In genomic region chr13:35768551-35768950, GRCh38 we compare ENCODE assay signal across 19 cellular contexts.
A peak's percentile ranks its signal among the peaks of the same experiment; 100 is the strongest.
DNase-seq lines count a peak whose midpoint lies in the region; ATAC-seq and TF ChIP-seq lines count a peak whose summit lies in the region.
"Had no signal": no experiment of that assay in that cellular context is flagged by ENCODE, and none has a peak within 500 bp of the region (broad histone marks: within the 10 kb centered on the region; RNA-seq: fewer than 3 reads in every experiment).

No MANE protein-coding gene starts in this region.

- no peaks in the 10 kb centered on the region for H4K20me1 ChIP-seq in fibroblast of lung (ENCODE audit: control insufficient read depth, extremely low read depth, insufficient read depth, low read length)

- no peak overlapping the region for H3K4me3 ChIP-seq in fibroblast of lung (replicated peaks in 1 of 4; ENCODE audit: control extremely low read depth in 1 of 4, insufficient read depth in 1 of 4, low read depth in 3 of 4, low read length in 4 of 4)
- H3K4me3 ChIP-seq: lung, right lobe of liver, testis had no signal

- no peaks in the 10 kb centered on the region for H3K4me1 Mint-ChIP-seq in effector memory CD8-positive, alpha-beta T cell (ENCODE audit: low read depth in 2 of 2)
- H3K4me1 Mint-ChIP-seq in activated T-cell treated with anti-CD3 and anti-CD28 coated beads, Interleukin-2, amount 50 U/mL, for 24 hours (ENCODE audit: low read depth) = no peaks in the 10 kb centered on the region
- H3K4me1 Mint-ChIP-seq: activated CD8-positive, alpha-beta memory T cell treated with anti-CD3 and anti-CD28 coated beads, Interleukin-2, amount 10 ng/mL, durations not matched to agents 7 days and 5 days; CD4-positive, CD25-positive, alpha-beta regulatory T cell had no signal

- H3K9me3 Mint-ChIP-seq in effector memory CD8-positive, alpha-beta T cell = peaks cover 4 to 8% of the 10 kb centered on the region in 2 donors
- H3K9me3 Mint-ChIP-seq in activated T-cell treated with anti-CD3 and anti-CD28 coated beads, Interleukin-2, amount 50 U/mL, for 24 hours = no peaks in the 10 kb centered on the region

- H3K4me1 ChIP-seq in fibroblast of lung (ENCODE audit: control insufficient read depth, extremely low read depth, insufficient read depth, low read length) = peaks cover 9% of the 10 kb centered on the region
- H3K4me1 ChIP-seq: right lobe of liver, testis had no signal

- H3K4me2 ChIP-seq in fibroblast of lung (ENCODE audit: extremely low read depth, insufficient read depth, low read length) = no peak overlapping the region

- peak; percentile 70 for DNase-seq in GM04504 (ENCODE audit: low read depth)
- DNase-seq in NCI-H82 treated with DMSO at 0.1 percent for 48 hours (lab: John Stamatoyannopoulos, UW; ENCODE audit: unreplicated experiment) = peak; percentile 47
- peak; percentile 41 to 76 for DNase-seq in fibroblast of lung (ENCODE audit: low read depth in 2 of 2)
- peak; percentile 56 for DNase-seq in renal cortical epithelial cell (ENCODE audit: low read depth)
- DNase-seq in activated CD4-positive, alpha-beta T cell treated with anti-CD3 and anti-CD28 coated beads for 1 hour = no peak
- DNase-seq in effector memory CD8-positive, alpha-beta T cell = no peak
- no peak for DNase-seq in activated T-cell treated with anti-CD3 and anti-CD28 coated beads, Interleukin-2, amount 50 U/mL, for 24 hours
- DNase-seq: activated CD4-positive, CD25-positive, alpha-beta regulatory T cell; activated CD8-positive, alpha-beta memory T cell treated with anti-CD3 and anti-CD28 coated beads, Interleukin-2, amount 10 ng/mL, durations not matched to agents 7 days and 5 days; activated naive CD4-positive, alpha-beta T cell treated with Interleukin-2 at 50 U/mL for 16 hours; CD4-positive, CD25-positive, alpha-beta regulatory T cell; effector memory CD4-positive, alpha-beta T cell; right lobe of liver; stimulated activated CD4-positive, alpha-beta T cell treated with anti-CD3 and anti-CD28 coated beads, Interleukin-4, amount 100 ng/mL, for 1 hour; stimulated activated CD8-positive, alpha-beta memory T cell treated with anti-CD3 and anti-CD28 coated beads, Interleukin-4, amount 100 ng/mL, for 48 hours; T-helper 1 cell; testis had no signal

- no peaks in the 10 kb centered on the region for H3K27me3 ChIP-seq in fibroblast of lung (ENCODE audit: control insufficient read depth, insufficient read depth, low read length)
- H3K27me3 ChIP-seq: right lobe of liver, testis had no signal

- no peak overlapping the region for H3K27ac Mint-ChIP-seq in effector memory CD8-positive, alpha-beta T cell
- no peak overlapping the region for H3K27ac Mint-ChIP-seq in activated T-cell treated with anti-CD3 and anti-CD28 coated beads, Interleukin-2, amount 50 U/mL, for 24 hours
- H3K27ac Mint-ChIP-seq: activated CD8-positive, alpha-beta memory T cell treated with anti-CD3 and anti-CD28 coated beads, Interleukin-2, amount 10 ng/mL, durations not matched to agents 7 days and 5 days; CD4-positive, CD25-positive, alpha-beta regulatory T cell; natural killer cell treated with Interleukin-12 subunit alpha and Interleukin-12 subunit beta and Interleukin-15 and Interleukin-18, amount 100 ng/mL, for 72 hours had no signal

- H3K4me3 Mint-ChIP-seq in effector memory CD8-positive, alpha-beta T cell = no peak overlapping the region
- H3K4me3 Mint-ChIP-seq in activated T-cell treated with anti-CD3 and anti-CD28 coated beads, Interleukin-2, amount 50 U/mL, for 24 hours = no peak overlapping the region
- H3K4me3 Mint-ChIP-seq: activated CD8-positive, alpha-beta memory T cell treated with anti-CD3 and anti-CD28 coated beads, Interleukin-2, amount 10 ng/mL, durations not matched to agents 7 days and 5 days; CD4-positive, CD25-positive, alpha-beta regulatory T cell; natural killer cell treated with Interleukin-12 subunit alpha and Interleukin-12 subunit beta and Interleukin-15 and Interleukin-18, amount 100 ng/mL, for 72 hours had no signal

- ATAC-seq in effector memory CD8-positive, alpha-beta T cell (replicated peaks) = no peak
- ATAC-seq: activated CD8-positive, alpha-beta memory T cell treated with anti-CD3 and anti-CD28 coated beads, Interleukin-2, amount 10 ng/mL, durations not matched to agents 7 days and 5 days; natural killer cell treated with Interleukin-12 subunit alpha and Interleukin-12 subunit beta and Interleukin-15 and Interleukin-18, amount 100 ng/mL, for 72 hours; right lobe of liver had no signal

- H3K9me3 ChIP-seq in fibroblast of lung (ENCODE audit: control insufficient read depth, insufficient read depth, low read depth, low read length) = no peaks in the 10 kb centered on the region
- H3K9me3 ChIP-seq: right lobe of liver, testis had no signal

- no peak overlapping the region for H3K27ac ChIP-seq in fibroblast of lung (ENCODE audit: insufficient read depth, low read length)
- H3K27ac ChIP-seq: right lobe of liver, testis had no signal

- H3K36me3 Mint-ChIP-seq in effector memory CD8-positive, alpha-beta T cell (ENCODE audit: insufficient read depth) = no peaks in the 10 kb centered on the region
- no peaks in the 10 kb centered on the region for H3K36me3 Mint-ChIP-seq in activated T-cell treated with anti-CD3 and anti-CD28 coated beads, Interleukin-2, amount 50 U/mL, for 24 hours (ENCODE audit: low read depth)
- H3K36me3 Mint-ChIP-seq: activated CD8-positive, alpha-beta memory T cell treated with anti-CD3 and anti-CD28 coated beads, Interleukin-2, amount 10 ng/mL, durations not matched to agents 7 days and 5 days; CD4-positive, CD25-positive, alpha-beta regulatory T cell; natural killer cell treated with Interleukin-12 subunit alpha and Interleukin-12 subunit beta and Interleukin-15 and Interleukin-18, amount 100 ng/mL, for 72 hours had no signal

- H2AFZ ChIP-seq in fibroblast of lung (ENCODE audit: low read length) = no peak overlapping the region

- H3K9ac ChIP-seq in fibroblast of lung (ENCODE audit: insufficient read depth, low read length) = no peak overlapping the region

- no peaks in the 10 kb centered on the region for H3K79me2 ChIP-seq in fibroblast of lung (ENCODE audit: control insufficient read depth, insufficient read depth, low read length)

- TF ChIP-seq CTCF in fibroblast of lung (conservative IDR thresholded peaks at IDR 0.05 in 1 of 2, IDR thresholded peaks at IDR 0.05 in 1 of 2; ENCODE audit: low read depth in 1 of 2, low read length in 2 of 2) = no peak

- no peaks in the 10 kb centered on the region for H3K36me3 ChIP-seq in fibroblast of lung (ENCODE audit: control insufficient read depth, insufficient read depth, low read length)
- H3K36me3 ChIP-seq: right lobe of liver had no signal

- H3K27me3 Mint-ChIP-seq in effector memory CD8-positive, alpha-beta T cell = no peaks in the 10 kb centered on the region
- H3K27me3 Mint-ChIP-seq in activated T-cell treated with anti-CD3 and anti-CD28 coated beads, Interleukin-2, amount 50 U/mL, for 24 hours = no peaks in the 10 kb centered on the region
- H3K27me3 Mint-ChIP-seq: activated CD8-positive, alpha-beta memory T cell treated with anti-CD3 and anti-CD28 coated beads, Interleukin-2, amount 10 ng/mL, durations not matched to agents 7 days and 5 days; CD4-positive, CD25-positive, alpha-beta regulatory T cell; natural killer cell treated with Interleukin-12 subunit alpha and Interleukin-12 subunit beta and Interleukin-15 and Interleukin-18, amount 100 ng/mL, for 72 hours had no signal

Comparison
In these comparisons a context has a peak if more than half of its experiments do, and no peak if none do; other contexts are left out.
1. DNase-seq: peak in GM04504 (single experiment), NCI-H82 treated with DMSO at 0.1 percent for 48 hours (single experiment), fibroblast of lung (2 of 2) and renal cortical epithelial cell (single experiment); none in activated CD4-positive, alpha-beta T cell treated with anti-CD3 and anti-CD28 coated beads for 1 hour (single experiment), effector memory CD8-positive, alpha-beta T cell (0 of 3) and activated T-cell treated with anti-CD3 and anti-CD28 coated beads, Interleukin-2, amount 50 U/mL, for 24 hours (single experiment).